ENCODE assay signal across 1 cellular context in genomic region chr4:73435984-73436383, GRCh38.
A peak's percentile ranks its signal among the peaks of the same experiment; 100 is the strongest.
TF ChIP-seq lines count a peak whose summit lies in the region.

Gene AFP (plus strand): TSS chr4:73436221. CDS start chr4:73436263, 42 bp downstream.

TF ChIP-seq in HepG2, 621 proteins besides CTCF, POLR2A, EP300 and RAD21 (continued from another document and continues in another):
- TF ChIP-seq, protein P1, sequence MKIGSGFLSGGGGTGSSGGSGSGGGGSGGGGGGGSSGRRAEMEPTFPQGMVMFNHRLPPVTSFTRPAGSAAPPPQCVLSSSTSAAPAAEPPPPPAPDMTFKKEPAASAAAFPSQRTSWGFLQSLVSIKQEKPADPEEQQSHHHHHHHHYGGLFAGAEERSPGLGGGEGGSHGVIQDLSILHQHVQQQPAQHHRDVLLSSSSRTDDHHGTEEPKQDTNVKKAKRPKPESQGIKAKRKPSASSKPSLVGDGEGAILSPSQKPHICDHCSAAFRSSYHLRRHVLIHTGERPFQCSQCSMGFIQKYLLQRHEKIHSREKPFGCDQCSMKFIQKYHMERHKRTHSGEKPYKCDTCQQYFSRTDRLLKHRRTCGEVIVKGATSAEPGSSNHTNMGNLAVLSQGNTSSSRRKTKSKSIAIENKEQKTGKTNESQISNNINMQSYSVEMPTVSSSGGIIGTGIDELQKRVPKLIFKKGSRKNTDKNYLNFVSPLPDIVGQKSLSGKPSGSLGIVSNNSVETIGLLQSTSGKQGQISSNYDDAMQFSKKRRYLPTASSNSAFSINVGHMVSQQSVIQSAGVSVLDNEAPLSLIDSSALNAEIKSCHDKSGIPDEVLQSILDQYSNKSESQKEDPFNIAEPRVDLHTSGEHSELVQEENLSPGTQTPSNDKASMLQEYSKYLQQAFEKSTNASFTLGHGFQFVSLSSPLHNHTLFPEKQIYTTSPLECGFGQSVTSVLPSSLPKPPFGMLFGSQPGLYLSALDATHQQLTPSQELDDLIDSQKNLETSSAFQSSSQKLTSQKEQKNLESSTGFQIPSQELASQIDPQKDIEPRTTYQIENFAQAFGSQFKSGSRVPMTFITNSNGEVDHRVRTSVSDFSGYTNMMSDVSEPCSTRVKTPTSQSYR (CRISPR knock-in tag; IDR thresholded peaks at IDR 0.05; ENCODE audit: borderline replicate concordance) = no peak
- TF ChIP-seq ATF2 (CRISPR knock-in tag; IDR thresholded peaks at IDR 0.05) (no peak), KDM6A (CRISPR knock-in tag; IDR thresholded peaks at IDR 0.05; ENCODE audit: low read depth) (no peak), GTF3A (CRISPR knock-in tag; conservative IDR thresholded peaks at IDR 0.05) (no peak), ZNF333 (CRISPR knock-in tag; IDR thresholded peaks at IDR 0.05; ENCODE audit: borderline replicate concordance) (no peak), ZNF691 (CRISPR knock-in tag; IDR thresholded peaks at IDR 0.05; ENCODE audit: borderline replicate concordance, low read depth) (no peak), ZNF501 (CRISPR knock-in tag; IDR thresholded peaks at IDR 0.05) (no peak), ATF3 (CRISPR knock-in tag; IDR thresholded peaks at IDR 0.05) (no peak), ZNF704 (CRISPR knock-in tag; IDR thresholded peaks at IDR 0.05; ENCODE audit: borderline replicate concordance) (no peak), ZNF878 (CRISPR knock-in tag; IDR thresholded peaks at IDR 0.05) (no peak), ZNF503 (CRISPR knock-in tag; IDR thresholded peaks at IDR 0.05) (no peak), KDM2A (CRISPR knock-in tag; IDR thresholded peaks at IDR 0.05; ENCODE audit: borderline replicate concordance, low read depth) (no peak), PCBP2 (optimal IDR thresholded peaks at IDR 0.05; ENCODE audit: low read depth, low read length, poor library complexity, severe bottlenecking) (no peak), ZBTB7A (CRISPR knock-in tag; IDR thresholded peaks at IDR 0.05) (no peak), IKZF1 (IDR thresholded peaks at IDR 0.05) (no peak), ZNF816 (CRISPR knock-in tag; IDR thresholded peaks at IDR 0.05; ENCODE audit: borderline replicate concordance) (no peak), SMARCC2 (IDR thresholded peaks at IDR 0.05) (no peak), NR3C1 (CRISPR knock-in tag; IDR thresholded peaks at IDR 0.05) (no peak), ZNF710 (CRISPR knock-in tag; IDR thresholded peaks at IDR 0.05; ENCODE audit: borderline replicate concordance) (no peak), NPAS2 (CRISPR knock-in tag; IDR thresholded peaks at IDR 0.05; ENCODE audit: borderline replicate concordance) (no peak), SMARCE1 (IDR thresholded peaks at IDR 0.05; ENCODE audit: borderline replicate concordance) (no peak), MLLT10 (CRISPR knock-in tag; IDR thresholded peaks at IDR 0.05) (peak; percentile 32; the same call in 1 of the 2 replicates), ZFP41 (CRISPR knock-in tag; IDR thresholded peaks at IDR 0.05; ENCODE audit: borderline replicate concordance) (no peak), REST (IDR thresholded peaks at IDR 0.05; ENCODE audit: borderline replicate concordance in 1 of 2, low read depth in 1 of 2, low read length in 2 of 2) (0 out of 4 replicates have a peak, but pooled peaks of 1 of the 2 experiments have one; percentile 26), HOXA5 (CRISPR knock-in tag; IDR thresholded peaks at IDR 0.05) (no peak), ZSCAN22 (CRISPR knock-in tag; IDR thresholded peaks at IDR 0.05) (no peak), ZNF17 (CRISPR knock-in tag; IDR thresholded peaks at IDR 0.05) (no peak), SALL1 (CRISPR knock-in tag; IDR thresholded peaks at IDR 0.05) (no peak), CHD4 (IDR thresholded peaks at IDR 0.05; ENCODE audit: borderline replicate concordance, low read length) (no peak), ONECUT2 (CRISPR knock-in tag; IDR thresholded peaks at IDR 0.05) (peak; percentile 45; the same call in 1 of the 2 replicates), REPIN1 (CRISPR knock-in tag; IDR thresholded peaks at IDR 0.05; ENCODE audit: borderline replicate concordance, low read depth) (no peak), FOXO1 (CRISPR knock-in tag; IDR thresholded peaks at IDR 0.05) (no peak), CREM (IDR thresholded peaks at IDR 0.05) (peak; percentile 31; the same call in 1 of the 2 replicates), CREM (CRISPR knock-in tag; IDR thresholded peaks at IDR 0.05) (no peak)
- TF ChIP-seq, protein P2, sequence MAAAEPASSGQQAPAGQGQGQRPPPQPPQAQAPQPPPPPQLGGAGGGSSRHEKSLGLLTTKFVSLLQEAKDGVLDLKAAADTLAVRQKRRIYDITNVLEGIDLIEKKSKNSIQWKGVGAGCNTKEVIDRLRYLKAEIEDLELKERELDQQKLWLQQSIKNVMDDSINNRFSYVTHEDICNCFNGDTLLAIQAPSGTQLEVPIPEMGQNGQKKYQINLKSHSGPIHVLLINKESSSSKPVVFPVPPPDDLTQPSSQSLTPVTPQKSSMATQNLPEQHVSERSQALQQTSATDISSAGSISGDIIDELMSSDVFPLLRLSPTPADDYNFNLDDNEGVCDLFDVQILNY (CRISPR knock-in tag; conservative IDR thresholded peaks at IDR 0.05) = no peak
- TF ChIP-seq, protein P3, sequence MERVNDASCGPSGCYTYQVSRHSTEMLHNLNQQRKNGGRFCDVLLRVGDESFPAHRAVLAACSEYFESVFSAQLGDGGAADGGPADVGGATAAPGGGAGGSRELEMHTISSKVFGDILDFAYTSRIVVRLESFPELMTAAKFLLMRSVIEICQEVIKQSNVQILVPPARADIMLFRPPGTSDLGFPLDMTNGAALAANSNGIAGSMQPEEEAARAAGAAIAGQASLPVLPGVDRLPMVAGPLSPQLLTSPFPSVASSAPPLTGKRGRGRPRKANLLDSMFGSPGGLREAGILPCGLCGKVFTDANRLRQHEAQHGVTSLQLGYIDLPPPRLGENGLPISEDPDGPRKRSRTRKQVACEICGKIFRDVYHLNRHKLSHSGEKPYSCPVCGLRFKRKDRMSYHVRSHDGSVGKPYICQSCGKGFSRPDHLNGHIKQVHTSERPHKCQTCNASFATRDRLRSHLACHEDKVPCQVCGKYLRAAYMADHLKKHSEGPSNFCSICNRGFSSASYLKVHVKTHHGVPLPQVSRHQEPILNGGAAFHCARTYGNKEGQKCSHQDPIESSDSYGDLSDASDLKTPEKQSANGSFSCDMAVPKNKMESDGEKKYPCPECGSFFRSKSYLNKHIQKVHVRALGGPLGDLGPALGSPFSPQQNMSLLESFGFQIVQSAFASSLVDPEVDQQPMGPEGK (CRISPR knock-in tag; IDR thresholded peaks at IDR 0.05) = no peak
- TF ChIP-seq, protein P4, sequence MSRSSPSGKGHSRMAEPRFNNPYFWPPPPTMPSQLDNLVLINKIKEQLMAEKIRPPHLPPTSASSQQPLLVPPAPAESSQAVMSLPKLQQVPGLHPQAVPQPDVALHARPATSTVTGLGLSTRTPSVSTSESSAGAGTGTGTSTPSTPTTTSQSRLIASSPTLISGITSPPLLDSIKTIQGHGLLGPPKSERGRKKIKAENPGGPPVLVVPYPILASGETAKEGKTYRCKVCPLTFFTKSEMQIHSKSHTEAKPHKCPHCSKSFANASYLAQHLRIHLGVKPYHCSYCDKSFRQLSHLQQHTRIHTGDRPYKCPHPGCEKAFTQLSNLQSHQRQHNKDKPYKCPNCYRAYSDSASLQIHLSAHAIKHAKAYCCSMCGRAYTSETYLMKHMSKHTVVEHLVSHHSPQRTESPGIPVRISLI (CRISPR knock-in tag; IDR thresholded peaks at IDR 0.05; ENCODE audit: borderline replicate concordance) = peak; percentile 74; the same call in 1 of the 2 replicates
- TF ChIP-seq, protein P5, sequence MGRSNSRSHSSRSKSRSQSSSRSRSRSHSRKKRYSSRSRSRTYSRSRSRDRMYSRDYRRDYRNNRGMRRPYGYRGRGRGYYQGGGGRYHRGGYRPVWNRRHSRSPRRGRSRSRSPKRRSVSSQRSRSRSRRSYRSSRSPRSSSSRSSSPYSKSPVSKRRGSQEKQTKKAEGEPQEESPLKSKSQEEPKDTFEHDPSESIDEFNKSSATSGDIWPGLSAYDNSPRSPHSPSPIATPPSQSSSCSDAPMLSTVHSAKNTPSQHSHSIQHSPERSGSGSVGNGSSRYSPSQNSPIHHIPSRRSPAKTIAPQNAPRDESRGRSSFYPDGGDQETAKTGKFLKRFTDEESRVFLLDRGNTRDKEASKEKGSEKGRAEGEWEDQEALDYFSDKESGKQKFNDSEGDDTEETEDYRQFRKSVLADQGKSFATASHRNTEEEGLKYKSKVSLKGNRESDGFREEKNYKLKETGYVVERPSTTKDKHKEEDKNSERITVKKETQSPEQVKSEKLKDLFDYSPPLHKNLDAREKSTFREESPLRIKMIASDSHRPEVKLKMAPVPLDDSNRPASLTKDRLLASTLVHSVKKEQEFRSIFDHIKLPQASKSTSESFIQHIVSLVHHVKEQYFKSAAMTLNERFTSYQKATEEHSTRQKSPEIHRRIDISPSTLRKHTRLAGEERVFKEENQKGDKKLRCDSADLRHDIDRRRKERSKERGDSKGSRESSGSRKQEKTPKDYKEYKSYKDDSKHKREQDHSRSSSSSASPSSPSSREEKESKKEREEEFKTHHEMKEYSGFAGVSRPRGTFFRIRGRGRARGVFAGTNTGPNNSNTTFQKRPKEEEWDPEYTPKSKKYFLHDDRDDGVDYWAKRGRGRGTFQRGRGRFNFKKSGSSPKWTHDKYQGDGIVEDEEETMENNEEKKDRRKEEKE (IDR thresholded peaks at IDR 0.05) = no peak
